In the genomic region with DNA sequence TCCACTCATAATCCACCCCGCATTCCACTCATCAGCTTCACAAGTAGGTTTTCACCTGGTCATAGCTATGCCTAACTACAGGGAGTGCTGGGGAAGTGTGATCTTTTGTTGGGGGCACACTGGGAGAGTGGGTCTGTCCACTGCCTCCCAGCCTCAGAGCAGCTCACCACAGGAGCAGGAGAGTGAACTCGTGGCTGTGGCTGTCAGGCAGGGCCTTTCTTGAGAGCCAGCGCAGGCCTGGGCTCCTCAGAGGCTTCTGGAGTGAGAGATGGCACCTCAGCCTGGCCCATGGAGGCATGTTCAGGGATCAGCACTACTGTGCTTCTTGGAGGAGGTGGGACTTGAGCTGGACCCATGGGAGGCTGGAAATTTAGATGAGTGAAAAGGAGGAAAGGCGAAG, we compare ENCODE assay signal across 18 cellular contexts. TPM values are rescaled to one million over a fixed set of nuclear protein-coding genes. Genes with fewer than 3 reads are reported as not detected.
"Had no signal": no experiment of that assay in that cellular context is flagged by ENCODE, and none has a peak within 500 bp of the region (broad histone marks: within the 10 kb centered on the region; RNA-seq: fewer than 3 reads in every experiment).

No MANE protein-coding gene starts in this region.

- DNase-seq: activated CD4-positive, alpha-beta T cell treated with anti-CD3 and anti-CD28 coated beads for 1 hour; central memory CD4-positive, alpha-beta T cell; cortex of kidney; effector CD8-positive, alpha-beta T cell; gastrocnemius medialis; heart right ventricle; islet precursor cell; mammary epithelial cell; naive thymus-derived CD8-positive, alpha-beta T cell; stimulated activated CD4-positive, alpha-beta T cell treated with anti-CD3 and anti-CD28 coated beads, Interleukin-2, amount 100 ng/mL, for 48 hours; stimulated activated naive CD8-positive, alpha-beta T cell treated with anti-CD3 and anti-CD28 coated beads, Interleukin-15, Interleukin-2, amounts not matched to agents 100 U/mL and 50 U/mL, for 24 hours; T-helper 9 cell; testis had no signal

- H3K4me3 Mint-ChIP-seq: naive thymus-derived CD8-positive, alpha-beta T cell had no signal

- H3K9me3 Mint-ChIP-seq: naive thymus-derived CD8-positive, alpha-beta T cell had no signal

- ATAC-seq: gastrocnemius medialis; heart right ventricle; left lobe of liver; naive thymus-derived CD8-positive, alpha-beta T cell; stimulated activated naive CD8-positive, alpha-beta T cell treated with anti-CD3 and anti-CD28 coated beads, Interleukin-15, Interleukin-2, amounts not matched to agents 100 U/mL and 50 U/mL, for 24 hours had no signal

- H3K27me3 Mint-ChIP-seq: naive thymus-derived CD8-positive, alpha-beta T cell had no signal

RNA-seq across cellular contexts. Expression of a gene that starts 4.0 kb away (rescaled TPM):
- total RNA-seq: fibroblast of lung, gastrocnemius medialis, osteocyte, testis, urinary bladder had no signal
- polyA plus RNA-seq: fibroblast of lung; heart right ventricle; mammary epithelial cell; naive thymus-derived CD8-positive, alpha-beta T cell; urinary bladder had no signal

RNA-seq across cellular contexts. Expression of a gene that starts 32.0 kb away (rescaled TPM):
- total RNA-seq: fibroblast of lung, mammary epithelial cell, mononuclear cell, osteocyte, urinary bladder had no signal
- polyA plus RNA-seq: fibroblast of lung, mammary epithelial cell had no signal

RNA-seq across cellular contexts. Expression of a gene that starts 45.1 kb away (rescaled TPM):
- total RNA-seq: fibroblast of lung; gastrocnemius medialis; heart right ventricle; left lobe of liver; mammary epithelial cell; mononuclear cell; naive thymus-derived CD8-positive, alpha-beta T cell; osteocyte; urinary bladder had no signal
- polyA plus RNA-seq: fibroblast of lung; heart right ventricle; mammary epithelial cell; naive thymus-derived CD8-positive, alpha-beta T cell; urinary bladder had no signal
